Comparison of ENCODE assay signal across 7 cellular contexts in the genomic region with DNA sequence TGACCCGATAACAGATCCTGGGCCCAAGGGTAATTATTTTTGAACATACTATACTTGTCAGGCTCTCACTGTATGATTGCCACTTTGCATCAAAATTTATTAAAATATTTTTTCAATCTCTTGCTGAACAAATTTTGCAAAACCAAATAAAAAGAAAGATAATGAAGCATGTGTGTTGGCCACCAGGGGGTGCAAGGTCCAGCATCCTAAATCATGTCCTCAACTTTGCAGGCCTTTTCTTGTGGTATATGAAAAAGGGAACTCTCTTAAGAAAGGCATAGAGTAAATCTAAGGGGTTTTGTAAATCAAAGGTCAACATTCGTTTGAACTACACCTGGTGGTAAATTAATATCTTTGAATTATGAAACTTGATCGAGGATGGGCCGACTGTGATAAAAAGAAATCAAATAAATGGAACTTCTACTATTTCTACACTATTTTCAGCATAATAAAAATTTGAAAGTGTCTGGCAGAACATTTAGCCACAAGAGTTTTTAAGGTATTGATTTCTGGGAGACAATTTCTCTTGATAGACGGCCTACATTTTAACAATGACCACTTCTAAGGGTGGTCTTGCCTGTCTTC.
DNase-seq lines count a peak whose midpoint lies in the region; ATAC-seq and TF ChIP-seq lines count a peak whose summit lies in the region.

No MANE protein-coding gene starts in this region.

- H3K4me3 ChIP-seq in GM12875 (ENCODE audit: low read depth, low read length) (no peak overlapping the region), cardiac fibroblast (replicated peaks in 1 of 2; ENCODE audit: low read depth in 2 of 2, low read length in 2 of 2) (no peak overlapping the region)

- DNase-seq in NCI-H146 treated with DMSO at 0.1 percent for 48 hours (lab: John Stamatoyannopoulos, UW; ENCODE audit: unreplicated experiment) = peak; percentile 10
- DNase-seq in cardiac fibroblast (ENCODE audit: low read depth in 2 of 2) = peak in 1 of 2 donors; percentile 24
- DNase-seq in mucosa of gallbladder (ENCODE audit: low spot score) = peak; percentile 13
- DNase-seq in sciatic nerve (ENCODE audit: low spot score) = no peak

- ATAC-seq in HG02973 (IDR thresholded peaks at IDR 0.05; ENCODE audit: unreplicated experiment) = no peak
- no peak for ATAC-seq in HG03045 (IDR thresholded peaks at IDR 0.05; ENCODE audit: unreplicated experiment)
- no peak for ATAC-seq in sciatic nerve

- intact Hi-C loops in sciatic nerve (cut with DNase I) = no loop called here

- TF ChIP-seq CTCF in GM12875 (IDR thresholded peaks at IDR 0.05; ENCODE audit: borderline replicate concordance, insufficient read depth, low read depth, low read length) = peak; percentile 57; the same call in 1 of the 2 replicates
- TF ChIP-seq CTCF in cardiac fibroblast (IDR thresholded peaks at IDR 0.05; ENCODE audit: low read depth, low read length) = peak; percentile 38
